ENCODE assay signal across 14 cellular contexts in the genomic region with DNA sequence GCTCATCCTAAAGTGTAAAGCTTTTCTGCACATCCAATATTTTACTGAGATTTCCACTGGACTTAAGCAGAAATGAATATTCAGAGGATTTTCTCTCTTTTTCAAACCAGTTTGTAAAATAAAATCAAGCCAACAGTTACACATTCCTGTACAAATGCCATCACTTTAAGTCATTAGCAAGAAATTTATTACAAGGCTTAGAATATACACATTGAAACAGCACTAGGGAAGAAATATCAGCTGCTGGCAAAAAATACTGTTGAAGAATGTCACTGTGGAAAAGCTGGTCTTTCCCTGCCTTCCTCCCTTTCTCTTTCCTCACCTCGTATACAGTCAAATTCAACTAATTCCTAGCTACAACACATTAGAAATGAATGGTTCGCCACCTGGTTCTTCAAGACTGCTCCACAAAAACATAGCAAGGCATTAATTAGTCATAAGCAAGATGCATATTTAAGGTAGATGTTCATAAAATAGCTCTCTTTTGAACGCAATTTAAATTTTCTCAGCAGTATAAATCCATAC.
"Had no signal": no experiment of that assay in that cellular context is flagged by ENCODE, and none has a peak within 500 bp of the region (broad histone marks: within the 10 kb centered on the region; RNA-seq: fewer than 3 reads in every experiment).

No MANE protein-coding gene starts in this region.

- H3K27ac ChIP-seq: body of pancreas, foreskin keratinocyte, WERI-Rb-1 had no signal

- H3K27me3 ChIP-seq: adrenal gland, body of pancreas, foreskin keratinocyte had no signal

- H3K9me3 ChIP-seq: body of pancreas, mucosa of descending colon had no signal

- H3K36me3 ChIP-seq: adrenal gland, WERI-Rb-1 had no signal

- H3K4me3 ChIP-seq: adrenal gland, body of pancreas, mucosa of descending colon had no signal

- DNase-seq: activated CD4-positive, alpha-beta T cell treated with anti-CD3 and anti-CD28 coated beads for 48 hours; activated naive CD4-positive, alpha-beta T cell treated with anti-CD3 and anti-CD28 coated beads for 36 hours; adrenal gland; body of pancreas; foreskin keratinocyte; head of caudate nucleus; islet precursor cell; mammary epithelial cell; mucosa of descending colon; nephron progenitor cell; stimulated activated CD4-positive, alpha-beta T cell treated with anti-CD3 and anti-CD28 coated beads, Interleukin-4, amount 100 ng/mL, for 4 hours; T-cell; T1000; WERI-Rb-1 had no signal

- H3K4me1 ChIP-seq: foreskin keratinocyte had no signal
